In the genomic region with DNA sequence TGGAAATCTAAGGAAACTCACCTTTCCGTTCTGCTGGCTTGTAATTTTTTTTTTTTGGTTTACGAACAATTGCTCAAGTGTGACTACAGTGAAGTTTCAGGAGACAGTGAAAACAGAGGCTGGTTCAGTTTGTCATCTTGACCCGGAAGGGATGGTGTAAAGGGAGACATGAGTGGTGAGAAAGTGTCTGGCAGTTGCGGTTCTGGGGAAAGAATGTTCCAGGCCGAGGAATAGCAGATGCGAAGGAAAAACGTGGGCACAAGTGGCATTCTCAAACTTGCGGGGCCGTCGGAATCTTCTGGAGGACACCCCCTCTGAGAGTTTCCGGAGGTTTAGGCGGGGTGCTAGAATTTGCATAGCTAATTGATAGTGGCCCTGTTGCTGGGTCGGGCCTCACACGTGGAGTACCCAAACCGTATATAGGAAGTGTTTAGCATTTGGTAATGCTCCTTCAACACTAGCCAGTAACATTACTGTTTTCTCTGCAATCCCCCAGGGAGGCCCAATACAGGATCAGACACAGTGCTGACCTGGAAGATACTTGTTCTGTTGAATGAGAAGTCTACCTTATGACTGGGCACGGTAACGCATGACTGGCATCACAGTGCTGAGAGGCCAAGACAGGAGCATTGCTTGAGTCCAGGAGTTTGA, we compare ENCODE assay signal across 11 cellular contexts. TPM values are rescaled to one million over a fixed set of nuclear protein-coding genes. Genes with fewer than 3 reads are reported as not detected.
DNase-seq lines count a peak whose midpoint lies in the region; ATAC-seq, FAIRE-seq and TF ChIP-seq lines count a peak whose summit lies in the region.
"Had no signal": no experiment of that assay in that cellular context is flagged by ENCODE, and none has a peak within 500 bp of the region (broad histone marks: within the 10 kb centered on the region; RNA-seq: fewer than 3 reads in every experiment).

No MANE protein-coding gene starts in this region.

- TF ChIP-seq CTCF in H9 (conservative IDR thresholded peaks at IDR 0.05), result no peak

- no peaks in the 10 kb centered on the region for H3K79me1 ChIP-seq in H9 (ENCODE audit: insufficient read depth, low read depth, low read length, poor library complexity, severe bottlenecking)

- H2BK15ac ChIP-seq in H9 (ENCODE audit: low read depth, low read length), result no peak overlapping the region

- no peaks in the 10 kb centered on the region for H3K79me2 ChIP-seq in H9 (ENCODE audit: insufficient read depth, low read length)

- no peak overlapping the region for H4K8ac ChIP-seq in H9 (replicated peaks; ENCODE audit: insufficient read length, low read depth, low read length)

- H3K56ac ChIP-seq in H9 (ENCODE audit: insufficient read length, low read depth, low read length), result no peak overlapping the region

- peak overlapping the region in 1 of 2 experiments; percentile 20; a peak in 1 of 5 replicates for H3K4me3 Mint-ChIP-seq in H9

- H3K36me3 Mint-ChIP-seq in H9 (ENCODE audit: insufficient read depth in 1 of 3, low read depth in 3 of 3), result no peaks in the 10 kb centered on the region

- ATAC-seq in GM21528 (IDR thresholded peaks at IDR 0.05; ENCODE audit: low FRiP score, unreplicated experiment) (peak; percentile 45), HG03354 (IDR thresholded peaks at IDR 0.05; ENCODE audit: poor library complexity, severe bottlenecking, unreplicated experiment) (peak; percentile 49)

- peaks cover 13% of the 10 kb centered on the region; the same call in 1 of the 2 replicates for H3K27me3 ChIP-seq in H9 (ENCODE audit: insufficient read depth, low read length)
- H3K27me3 ChIP-seq: upper lobe of right lung had no signal

- H2BK20ac ChIP-seq in H9 (ENCODE audit: low read depth, low read length, poor library complexity, severe bottlenecking), result no peak overlapping the region

- H3K4me2 ChIP-seq in H9 (ENCODE audit: insufficient read depth, insufficient read length, low read length), result no peak overlapping the region

- no peak overlapping the region for H3K14ac ChIP-seq in H9 (ENCODE audit: insufficient read depth, low read length)

- H3K4me1 ChIP-seq in H9 (ENCODE audit: insufficient read depth, low read length), result peaks cover 6% of the 10 kb centered on the region; the same call in 1 of the 2 replicates

- H3K9ac ChIP-seq in H9 (ENCODE audit: extremely low read depth, insufficient read length, low read length), result no peak overlapping the region

- no peak overlapping the region for H2BK5ac ChIP-seq in H9 (ENCODE audit: insufficient read length, low read length)

- H4K20me1 ChIP-seq in H9 (ENCODE audit: control insufficient read depth, insufficient read depth, insufficient read length), result no peaks in the 10 kb centered on the region

- no peak overlapping the region for H4K5ac ChIP-seq in H9 (ENCODE audit: insufficient read length, low read depth, low read length)

- no peak overlapping the region for H3K23ac ChIP-seq in H9 (ENCODE audit: insufficient read length, low read depth, low read length)

- no peak overlapping the region for H2AFZ ChIP-seq in H9 (ENCODE audit: low read length)

- no peak overlapping the region for H3K27ac Mint-ChIP-seq in H9

- no peak overlapping the region for H3T11ph ChIP-seq in H9 (ENCODE audit: low read length)

- no peak overlapping the region for H3K18ac ChIP-seq in H9 (ENCODE audit: insufficient read length, low read depth, low read length)

- no peak overlapping the region for H4K91ac ChIP-seq in H9 (ENCODE audit: insufficient read length, low read depth, low read length)

- no peak overlapping the region for H2BK12ac ChIP-seq in H9 (ENCODE audit: insufficient read length, low read depth, low read length)

- H3K4ac ChIP-seq in H9 (ENCODE audit: low read depth, low read length), result no peak overlapping the region

- peak; percentile 96 for FAIRE-seq in GM18507 (lab: Jason Lieb, UNC)
- FAIRE-seq: G401.6 had no signal

- H2AK5ac ChIP-seq in H9 (ENCODE audit: insufficient read length, low read length), result no peak overlapping the region

- peaks cover 25 to 34% of the 10 kb centered on the region in 2 experiments for H3K4me1 Mint-ChIP-seq in H9

- H3K9me3 Mint-ChIP-seq in H9, result peaks cover 0 to 4% of the 10 kb centered on the region in 2 experiments; a peak in 2 of 5 replicates

- H3K9me3 ChIP-seq in H9 (ENCODE audit: control insufficient read depth, low read depth, low read length), result no peaks in the 10 kb centered on the region
- H3K9me3 ChIP-seq: upper lobe of right lung had no signal

- no peak overlapping the region for H3K27ac ChIP-seq in H9 (ENCODE audit: insufficient read length, low read depth, low read length)
- H3K27ac ChIP-seq: upper lobe of right lung had no signal

- peaks cover 46% of the 10 kb centered on the region for H3K27me3 Mint-ChIP-seq in H9 (ENCODE audit: low read depth)

- peak; percentile 70 for DNase-seq in GM18507 (ENCODE audit: extremely low spot score, insufficient read length, low read depth)
- DNase-seq in germinal center (ENCODE audit: low spot score), result peak; percentile 85
- no peak for DNase-seq in HuH-7 (ENCODE audit: low spot score)
- no peak for DNase-seq in COR-L47 (lab: John Stamatoyannopoulos, UW)
- no peak for DNase-seq in NCI-H1048 (lab: John Stamatoyannopoulos, UW)
- DNase-seq in H9, result no peak
- DNase-seq: activated effector memory CD4-positive, alpha-beta T cell treated with Interleukin-2 at 50 U/mL for 16 hours; upper lobe of right lung had no signal

- no CpG with 5 or more reads among the region's 17 CpGs for WGBS in H9 (ENCODE audit: extremely low coverage, insufficient read length, low lambda C conversion rate)

- no peak overlapping the region for H2BK120ac ChIP-seq in H9 (ENCODE audit: low read depth, low read length, poor library complexity, severe bottlenecking)

- peaks cover 18% of the 10 kb centered on the region for H3K23me2 ChIP-seq in H9 (ENCODE audit: insufficient read length, low read depth, low read length, poor library complexity, severe bottlenecking)

RNA-seq across cellular contexts. Expression of gene TNFSF9, which starts 2.8 kb away (rescaled TPM):
- total RNA-seq in H9 (2021), result 1.9 and 2.1 TPM in 2 replicates

RNA-seq across cellular contexts. Expression of gene TUBB4A, which starts 25.9 kb away (rescaled TPM):
- total RNA-seq in H9 (2021), result 19.5 and 20.3 TPM in 2 replicates

RNA-seq across cellular contexts. Expression of gene DENND1C, which starts 46.4 kb away (rescaled TPM):
- 2.4 TPM in 2 replicates for total RNA-seq in H9 (2021)

Comparison
In these comparisons a context has a peak if more than half of its experiments do, and no peak if none do; other contexts are left out.
1. DNase-seq: peak in GM18507 (single experiment) and germinal center (single experiment); none in HuH-7 (single experiment), COR-L47 (single experiment), NCI-H1048 (single experiment) and H9 (single experiment).